27 cellular contexts compared by ENCODE assay signal in genomic region chr12:117370588-117370987, GRCh38. TPM values are rescaled to one million over a fixed set of nuclear protein-coding genes. Genes with fewer than 3 reads are reported as not detected.
"Had no signal": no experiment of that assay in that cellular context is flagged by ENCODE, and none has a peak within 500 bp of the region (broad histone marks: within the 10 kb centered on the region; RNA-seq: fewer than 3 reads in every experiment).

No MANE protein-coding gene starts in this region.

- H3K27ac ChIP-seq: HL-60, KMS-11, RWPE1 had no signal

- H3K9me3 ChIP-seq: SK-N-SH had no signal

- DNase-seq: Kasumi-1; MM.1S; NCI-H1092 treated with DMSO at 0.1 percent for 48 hours; NCI-H1417; NCI-H1436 treated with DMSO at 0.1 percent for 48 hours; NCI-H1694; NCI-H187 treated with DMSO at 0.1 percent for 48 hours; NCI-H2029 treated with DMSO at 0.1 percent for 48 hours; NCI-H2107; NCI-H345; NCI-H446 treated with DMSO at 0.1 percent for 48 hours; NCI-H524 treated with DMSO at 0.1 percent for 48 hours; NCI-H69; NK-92 treated with Interleukin-12 subunit alpha and Interleukin-12 subunit beta, amount 100 ng/mL, for 24 hours; PC-3; SHP77; SK-N-SH; SW 1271; T-cell had no signal

- H3K4me3 ChIP-seq: K562 had no signal

- ATAC-seq: K562, Panc1, PC-3, T-cell had no signal

RNA-seq across cellular contexts. Expression of gene NOS1, which starts 9.2 kb away (rescaled TPM):
- total RNA-seq: K562, M059J, OCI-LY7, SK-MEL-5 had no signal
